Comparison of ENCODE assay signal across 8 cellular contexts in the genomic region with DNA sequence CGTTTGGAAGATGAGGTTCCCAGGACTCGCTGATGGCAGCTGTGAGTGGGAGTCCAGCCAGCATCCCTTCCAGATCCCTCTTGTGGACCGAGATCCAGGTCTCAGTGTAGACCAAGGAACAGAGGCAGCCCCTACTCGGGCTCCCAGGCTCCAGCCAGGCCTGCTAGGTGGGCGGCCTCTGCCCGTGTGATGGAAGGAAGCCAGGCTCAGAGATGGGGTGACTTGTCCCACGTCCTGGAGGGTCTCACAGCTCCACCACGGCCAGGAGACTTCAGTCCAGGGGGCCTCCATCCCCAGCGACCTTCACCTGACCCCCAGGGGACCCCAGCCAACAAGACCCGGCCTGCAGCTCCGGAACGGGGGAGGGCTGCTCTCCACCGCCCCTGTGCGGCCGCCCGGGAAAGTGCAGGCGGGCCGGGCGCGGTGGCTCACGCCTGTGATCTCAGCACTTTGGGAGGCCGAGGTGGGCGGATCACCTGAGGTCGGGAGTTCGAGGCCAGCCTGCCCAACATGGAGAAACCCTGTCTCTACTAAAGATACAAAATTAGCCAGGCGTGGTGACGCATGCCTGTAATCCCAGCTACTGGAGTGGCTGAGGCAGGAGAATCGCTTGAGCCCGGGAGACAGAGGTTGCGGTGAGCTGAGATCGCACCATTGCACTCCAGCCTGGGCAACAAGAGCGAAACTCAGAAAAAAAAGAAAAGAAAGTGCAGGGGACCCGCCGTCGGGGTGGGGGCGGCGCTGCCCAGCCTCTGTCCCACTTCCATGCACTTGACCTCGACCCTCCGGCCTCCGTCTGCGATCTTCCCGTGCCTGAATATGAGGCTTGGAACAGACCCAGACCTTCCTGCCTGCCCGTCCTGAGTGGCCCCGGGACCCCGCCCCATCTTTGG. TPM values are rescaled to one million over a fixed set of nuclear protein-coding genes. Genes with fewer than 3 reads are reported as not detected.
DNase-seq lines count a peak whose midpoint lies in the region; ATAC-seq, FAIRE-seq and TF ChIP-seq lines count a peak whose summit lies in the region.

No MANE protein-coding gene starts in this region.

- H2AFZ ChIP-seq in H1 (ENCODE audit: low read length) (no peak overlapping the region), neural progenitor cell (replicated peaks) (no peak overlapping the region)

- no peak for TF ChIP-seq POLR2A in H1 (IDR thresholded peaks at IDR 0.05; ENCODE audit: control extremely low read depth in 1 of 2, low read depth in 2 of 2, low read length in 2 of 2)

- no peak for ATAC-seq in GM19395 (IDR thresholded peaks at IDR 0.05; ENCODE audit: unreplicated experiment)
- ATAC-seq in HG02852 (IDR thresholded peaks at IDR 0.05; ENCODE audit: unreplicated experiment), result no peak

- H3K36me3 ChIP-seq in BJ (ENCODE audit: control insufficient read depth, insufficient read depth, low read length) (no peaks in the 10 kb centered on the region), HAP-1 (replicated peaks) (no peaks in the 10 kb centered on the region), H1 (ENCODE audit: control insufficient read depth in 2 of 4, insufficient read depth in 4 of 4, low read length in 3 of 4) (peaks cover 0 to 3% (median 0%) of the 10 kb centered on the region in 4 experiments; a peak in 1 of 8 replicates), neural progenitor cell (no peaks in the 10 kb centered on the region)

- no peak for TF ChIP-seq EP300 in H1 (IDR thresholded peaks at IDR 0.05; ENCODE audit: borderline replicate concordance in 1 of 2, low read depth in 2 of 2, low read length in 2 of 2)

- no peak overlapping the region for H3K14ac ChIP-seq in H1 (ENCODE audit: insufficient read length)

- H3K4me1 Mint-ChIP-seq in neural progenitor cell, result peaks cover 9% of the 10 kb centered on the region

- peak overlapping the region; percentile 14; the same call in 1 of the 2 replicates for H4K8ac ChIP-seq in H1 (ENCODE audit: extremely low read depth, insufficient read depth, low read length)

- no peak overlapping the region for H2BK120ac ChIP-seq in H1 (replicated peaks; ENCODE audit: low read depth, low read length)

- H3K36me3 Mint-ChIP-seq in neural progenitor cell, result peaks cover 7% of the 10 kb centered on the region

- no peak overlapping the region for H3K4ac ChIP-seq in H1 (replicated peaks; ENCODE audit: insufficient read length, low read depth, low read length)

- peak overlapping the region; percentile 38 for H3K4me3 Mint-ChIP-seq in neural progenitor cell

- H3K18ac ChIP-seq in H1 (ENCODE audit: extremely low read depth, low read length), result peak overlapping the region; percentile 87

- H3K4me1 ChIP-seq in HAP-1 (no peaks in the 10 kb centered on the region), H1 (replicated peaks in 1 of 4; ENCODE audit: control insufficient read depth in 3 of 4, insufficient read depth in 4 of 4, low read length in 3 of 4) (peaks cover 0 to 13% (median 9%) of the 10 kb centered on the region in 4 experiments; a peak in 5 of 7 replicates), neural progenitor cell (no peaks in the 10 kb centered on the region)

- H3K4me2 ChIP-seq in H1 (ENCODE audit: insufficient read depth in 1 of 2, low read depth in 2 of 2, low read length in 2 of 2) (peak overlapping the region; percentile 18 to 60), neural progenitor cell (no peak overlapping the region)

- H3K56ac ChIP-seq in H1 (replicated peaks; ENCODE audit: insufficient read length, low read depth, low read length), result no peak overlapping the region

- H2BK15ac ChIP-seq in H1 (ENCODE audit: low read length), result peak overlapping the region; percentile 81; the same call in 1 of the 2 replicates

- WGBS in H1 (ENCODE audit: extremely low coverage in 1 of 2, insufficient coverage in 1 of 2, insufficient read length in 1 of 2, insufficient replicate concordance in 2 of 2, low coverage in 1 of 2, low lambda C conversion rate in 2 of 2, missing lambda C conversion rate in 1 of 2), 2 experiments, result 22% methylated on average over 31 of the region's 45 CpGs; no CpG with 5 or more reads in 1 of the 2 experiments

- H3K79me2 ChIP-seq in H1 (ENCODE audit: control insufficient read depth in 1 of 2, insufficient read depth in 2 of 2, low read length in 2 of 2), result no peaks in the 10 kb centered on the region
- H3K79me2 ChIP-seq in neural progenitor cell (ENCODE audit: low read depth), result no peaks in the 10 kb centered on the region

- POLR2A ChIA-PET in BJ (lab: Charles Lee), result interaction anchor here (0.6 kb wide), 1 partner anchor 773 kb away, joined by 4 read pairs; the partner anchor contains the start of gene CIRBP
- POLR2A ChIA-PET in H1 (lab: Charles Lee; ENCODE audit: partially characterized antibody), result interaction anchor here (1.0 to 1.5 kb wide), 4 partner anchors 12 to 147 kb away, joined by 3 to 5 read pairs (median 4); partner anchors contain the start of gene TPGS1

- CTCF ChIA-PET in BJ (lab: Yijun Ruan, JAX), result interaction anchor here (0.5 to 1.9 kb wide), 6 partner anchors 8 to 174 kb away, joined by 3 to 16 read pairs (median 3); no protein-coding TSS in a partner anchor
- CTCF ChIA-PET in H1 (lab: Charles Lee; ENCODE audit: partially characterized antibody), result interaction anchor here (0.5 to 3.7 kb wide), 19 partner anchors 9 to 386 kb away, joined by 3 to 21 read pairs (median 5); partner anchors contain the start of genes CDC34 and MIER2

- H3K27me3 Mint-ChIP-seq in neural progenitor cell (ENCODE audit: insufficient read depth, low read depth), result peaks cover 23% of the 10 kb centered on the region

- FAIRE-seq in H1 (lab: Jason Lieb, UNC), result no peak

- TF ChIP-seq RAD21 in H1 (IDR thresholded peaks at IDR 0.05 in 1 of 2, conservative IDR thresholded peaks at IDR 0.05 in 1 of 2; ENCODE audit: low read depth in 2 of 2, low read length in 2 of 2), result peak; percentile 46 to 59

- no peak overlapping the region for H3K27ac Mint-ChIP-seq in neural progenitor cell

- peaks cover 10% of the 10 kb centered on the region; the same call in 1 of the 2 replicates for H3K23me2 ChIP-seq in H1 (ENCODE audit: low read depth, low read length)

- no peak overlapping the region for H3K27ac ChIP-seq in VCaP
- H3K27ac ChIP-seq in H1 (ENCODE audit: low read depth, low read length), result no peak overlapping the region
- H3K27ac ChIP-seq in neural progenitor cell, result no peak overlapping the region

- no peak overlapping the region for H4K91ac ChIP-seq in H1 (replicated peaks; ENCODE audit: insufficient read length, low read length)

- no peak overlapping the region for H2BK20ac ChIP-seq in H1 (ENCODE audit: low read length)

- peaks cover 8% of the 10 kb centered on the region for H3K9me3 Mint-ChIP-seq in neural progenitor cell

- H3K4me3 ChIP-seq in BJ (ENCODE audit: low read depth, low read length) (no peak overlapping the region), HAP-1 (no peak overlapping the region), H1 (ENCODE audit: extremely low read depth in 1 of 4, insufficient read depth in 2 of 4, low read depth in 3 of 4, low read length in 4 of 4) (peak overlapping the region in 2 of 4 experiments; percentile 8 to 74; a peak in 2 of 8 replicates), neural progenitor cell (no peak overlapping the region)

- in situ Hi-C loops in HAP-1 (cut with MboI; ENCODE audit: low sequenced_read_pairs), result no loop called here

- H3K23ac ChIP-seq in H1 (ENCODE audit: insufficient read length), result no peak overlapping the region

- peak; percentile 76 for TF ChIP-seq CTCF in BJ (IDR thresholded peaks at IDR 0.05; ENCODE audit: insufficient read depth, low read depth, low read length)
- peak; percentile 68 for TF ChIP-seq CTCF in VCaP (conservative IDR thresholded peaks at IDR 0.05)
- TF ChIP-seq CTCF in H1 (IDR thresholded peaks at IDR 0.05; ENCODE audit: control extremely low read depth in 1 of 3, insufficient read depth in 1 of 3, low read depth in 1 of 3, low read length in 3 of 3), result peak; percentile 79 to 82 (median 80)
- peak; percentile 83 for TF ChIP-seq CTCF in neural progenitor cell (IDR thresholded peaks at IDR 0.05)

- peaks cover 0 to 8% of the 10 kb centered on the region in 2 experiments for H4K20me1 ChIP-seq in H1 (replicated peaks in 1 of 2; ENCODE audit: control insufficient read depth in 1 of 2, insufficient read depth in 2 of 2, low read length in 2 of 2)
- peaks cover 18% of the 10 kb centered on the region for H4K20me1 ChIP-seq in neural progenitor cell (ENCODE audit: low read depth)

- no peak overlapping the region for H3K9ac ChIP-seq in H1 (replicated peaks in 1 of 4; ENCODE audit: extremely low read depth in 1 of 4, low read depth in 3 of 4, low read length in 3 of 4)
- H3K9ac ChIP-seq in neural progenitor cell, result no peak overlapping the region

- peaks cover 29% of the 10 kb centered on the region for H3F3A ChIP-seq in neural progenitor cell (ENCODE audit: low read depth)

- no peak overlapping the region for H2BK12ac ChIP-seq in H1 (ENCODE audit: low read depth, low read length)

- H4K5ac ChIP-seq in H1 (ENCODE audit: insufficient read length, low read depth, low read length), result peak overlapping the region; percentile 39

- no peaks in the 10 kb centered on the region for H3K79me1 ChIP-seq in H1 (ENCODE audit: low read depth, low read length)

- H3K27me3 ChIP-seq in BJ (ENCODE audit: control insufficient read depth, insufficient read depth, low read length) (peaks cover 11% of the 10 kb centered on the region), HAP-1 (ENCODE audit: low read depth) (peaks cover 10% of the 10 kb centered on the region), H1 (replicated peaks in 1 of 4; ENCODE audit: control insufficient read depth in 3 of 4, extremely low read depth in 1 of 4, insufficient read depth in 3 of 4, low read length in 3 of 4) (peaks cover 19 to 26% (median 22%) of the 10 kb centered on the region in 4 experiments), neural progenitor cell (peaks cover 53% of the 10 kb centered on the region)

- H2AK5ac ChIP-seq in H1 (ENCODE audit: low read depth, low read length), result 0 out of 2 replicates have a peak overlapping the region, but pooled peaks have one; percentile 33

- H2BK5ac ChIP-seq in H1 (ENCODE audit: low read depth, low read length), result peak overlapping the region; percentile 66; the same call in 1 of the 2 replicates

- H3K9me3 ChIP-seq in HAP-1 (no peaks in the 10 kb centered on the region; the same call in 1 of the 2 replicates), H1 (ENCODE audit: insufficient read depth in 2 of 2, low read depth in 1 of 2, low read length in 1 of 2) (peaks cover 0 to 2% of the 10 kb centered on the region in 2 experiments; a peak in 1 of 4 replicates), neural progenitor cell (ENCODE audit: low read depth) (no peaks in the 10 kb centered on the region)

- DNase-seq in BJ (ENCODE audit: low read depth) (no peak), HAP-1 (ENCODE audit: low spot score in 2 of 2) (peak; percentile 39 to 65), H1 (ENCODE audit: low read depth in 1 of 2, low spot score in 2 of 2) (peak in 1 of 2 experiments; percentile 98), neural progenitor cell (ENCODE audit: low spot score) (peak; percentile 62), pons (ENCODE audit: low spot score) (no peak)

RNA-seq across cellular contexts. Expression of gene MADCAM1, which starts 0.6 kb away (rescaled TPM):
- polyA plus RNA-seq in BJ (2011; rRNA removed) (0.10 TPM in 1 of 2 replicates, not detected in the other), H1 (2011; rRNA removed) (2.3 and 5.3 TPM in 2 replicates)
- polyA minus RNA-seq in BJ (2011; rRNA and poly(A)+ RNA removed), result not detected in 2 replicates
- 3.0 and 3.1 TPM in 2 replicates for total RNA-seq in H1 (2021; fragmentation: NEBNext Ultra II Directional; extraction: Animal tissue kit (Norgen Biotek cat#: 25700))
- polyA plus RNA-seq in H1 (2011; cell fraction: cytosol; rRNA removed), result 2.9 TPM
- polyA plus RNA-seq in H1 (2011; cell fraction: nucleus; rRNA removed), result 6.2 TPM
- polyA plus RNA-seq in H1 (2012, experiment 1 of 2), result 1.3 to 3.4 TPM (median 2.3 TPM) in 4 replicates
- polyA plus RNA-seq in H1 (2012, experiment 2 of 2), result 1.0 TPM
- polyA plus RNA-seq in H1 (2013, experiment 1 of 2), result 2.6 TPM
- 2.6 TPM for polyA plus RNA-seq in H1 (2013, experiment 2 of 2)
- 0.44 and 0.57 TPM in 2 replicates for polyA minus RNA-seq in H1 (2011; rRNA and poly(A)+ RNA removed)
- polyA minus RNA-seq in H1 (2011; cell fraction: cytosol; rRNA and poly(A)+ RNA removed), result 3.5 TPM
- polyA minus RNA-seq in H1 (2011; cell fraction: nucleus; rRNA and poly(A)+ RNA removed), result 1.9 TPM
- total RNA-seq in neural progenitor cell (ENCODE audit: low replicate concordance), result 0.09 TPM in 1 of 2 replicates, not detected in the other

RNA-seq across cellular contexts. Expression of gene TPGS1, which starts 11.6 kb away (rescaled TPM):
- 4.5 and 6.8 TPM in 2 replicates for polyA plus RNA-seq in BJ (2011; rRNA removed)
- 1.5 and 1.8 TPM in 2 replicates for polyA minus RNA-seq in BJ (2011; rRNA and poly(A)+ RNA removed)
- 9.1 and 10.2 TPM in 2 replicates for total RNA-seq in H1 (2021; fragmentation: NEBNext Ultra II Directional; extraction: Animal tissue kit (Norgen Biotek cat#: 25700))
- 10.6 and 11.8 TPM in 2 replicates for polyA plus RNA-seq in H1 (2011; rRNA removed)
- polyA plus RNA-seq in H1 (2011; cell fraction: cytosol; rRNA removed), result 12.2 TPM
- polyA plus RNA-seq in H1 (2011; cell fraction: nucleus; rRNA removed), result 8.0 TPM
- 3.4 to 7.4 TPM (median 7.1 TPM) in 4 replicates for polyA plus RNA-seq in H1 (2012, experiment 1 of 2)
- 2.8 TPM for polyA plus RNA-seq in H1 (2012, experiment 2 of 2)
- polyA plus RNA-seq in H1 (2013, experiment 1 of 2), result 4.2 TPM
- polyA plus RNA-seq in H1 (2013, experiment 2 of 2), result 4.2 TPM
- polyA minus RNA-seq in H1 (2011; rRNA and poly(A)+ RNA removed), result 0.59 and 0.60 TPM in 2 replicates
- polyA minus RNA-seq in H1 (2011; cell fraction: cytosol; rRNA and poly(A)+ RNA removed), result 3.4 TPM
- polyA minus RNA-seq in H1 (2011; cell fraction: nucleus; rRNA and poly(A)+ RNA removed), result 6.8 TPM
- total RNA-seq in neural progenitor cell (ENCODE audit: low replicate concordance), result 9.4 and 31.1 TPM in 2 replicates

RNA-seq across cellular contexts. Expression of gene SHC2, which starts 34.9 kb away (rescaled TPM):
- polyA plus RNA-seq in BJ (2011; rRNA removed), result 1.3 and 3.4 TPM in 2 replicates
- 1.0 and 2.2 TPM in 2 replicates for polyA minus RNA-seq in BJ (2011; rRNA and poly(A)+ RNA removed)
- 3.5 and 4.4 TPM in 2 replicates for total RNA-seq in H1 (2021; fragmentation: NEBNext Ultra II Directional; extraction: Animal tissue kit (Norgen Biotek cat#: 25700))
- polyA plus RNA-seq in H1 (2011; rRNA removed), result 7.3 and 11.3 TPM in 2 replicates
- polyA plus RNA-seq in H1 (2011; cell fraction: cytosol; rRNA removed), result 8.0 TPM
- polyA plus RNA-seq in H1 (2011; cell fraction: nucleus; rRNA removed), result 43.5 TPM
- 4.7 to 7.8 TPM (median 6.4 TPM) in 4 replicates for polyA plus RNA-seq in H1 (2012, experiment 1 of 2)
- 3.1 TPM for polyA plus RNA-seq in H1 (2012, experiment 2 of 2)
- polyA plus RNA-seq in H1 (2013, experiment 1 of 2), result 2.3 TPM
- polyA plus RNA-seq in H1 (2013, experiment 2 of 2), result 2.4 TPM
- 2.3 and 3.7 TPM in 2 replicates for polyA minus RNA-seq in H1 (2011; rRNA and poly(A)+ RNA removed)
- 10.8 TPM for polyA minus RNA-seq in H1 (2011; cell fraction: cytosol; rRNA and poly(A)+ RNA removed)
- 5.7 TPM for polyA minus RNA-seq in H1 (2011; cell fraction: nucleus; rRNA and poly(A)+ RNA removed)
- 3.2 and 15.9 TPM in 2 replicates for total RNA-seq in neural progenitor cell (ENCODE audit: low replicate concordance)

RNA-seq across cellular contexts. Expression of gene CDC34, which starts 35.9 kb away (rescaled TPM):
- 49.1 and 75.2 TPM in 2 replicates for polyA plus RNA-seq in BJ (2011; rRNA removed)
- polyA minus RNA-seq in BJ (2011; rRNA and poly(A)+ RNA removed), result 30.5 and 34.2 TPM in 2 replicates
- total RNA-seq in H1 (2021; fragmentation: NEBNext Ultra II Directional; extraction: Animal tissue kit (Norgen Biotek cat#: 25700)), result 129 and 133 TPM in 2 replicates
- 95.9 and 152 TPM in 2 replicates for polyA plus RNA-seq in H1 (2011; rRNA removed)
- polyA plus RNA-seq in H1 (2011; cell fraction: cytosol; rRNA removed), result 118 TPM
- 164 TPM for polyA plus RNA-seq in H1 (2011; cell fraction: nucleus; rRNA removed)
- polyA plus RNA-seq in H1 (2012, experiment 1 of 2), result 96.1 to 118 TPM (median 105 TPM) in 4 replicates
- polyA plus RNA-seq in H1 (2012, experiment 2 of 2), result 88.6 TPM
- polyA plus RNA-seq in H1 (2013, experiment 1 of 2), result 91.1 TPM
- polyA plus RNA-seq in H1 (2013, experiment 2 of 2), result 90.3 TPM
- polyA minus RNA-seq in H1 (2011; rRNA and poly(A)+ RNA removed), result 24.6 and 40.1 TPM in 2 replicates
- 50.3 TPM for polyA minus RNA-seq in H1 (2011; cell fraction: cytosol; rRNA and poly(A)+ RNA removed)
- 45.6 TPM for polyA minus RNA-seq in H1 (2011; cell fraction: nucleus; rRNA and poly(A)+ RNA removed)
- total RNA-seq in neural progenitor cell (ENCODE audit: low replicate concordance), result 42.5 and 92.6 TPM in 2 replicates

RNA-seq across cellular contexts. Expression of gene GZMM, which starts 48.2 kb away (rescaled TPM):
- not detected in 2 replicates for polyA plus RNA-seq in BJ (2011; rRNA removed)
- polyA minus RNA-seq in BJ (2011; rRNA and poly(A)+ RNA removed), result not detected in 2 replicates
- 0.32 and 0.59 TPM in 2 replicates for total RNA-seq in H1 (2021; fragmentation: NEBNext Ultra II Directional; extraction: Animal tissue kit (Norgen Biotek cat#: 25700))
- polyA plus RNA-seq in H1 (2011; rRNA removed), result 0.09 and 0.19 TPM in 2 replicates
- 0.26 TPM for polyA plus RNA-seq in H1 (2011; cell fraction: cytosol; rRNA removed)
- 0.91 TPM for polyA plus RNA-seq in H1 (2011; cell fraction: nucleus; rRNA removed)
- 0.20 to 0.40 TPM in 2 of 4 replicates, not detected in the others for polyA plus RNA-seq in H1 (2012, experiment 1 of 2)
- polyA plus RNA-seq in H1 (2012, experiment 2 of 2), result 0.45 TPM
- polyA plus RNA-seq in H1 (2013, experiment 1 of 2), result 0.12 TPM
- polyA plus RNA-seq in H1 (2013, experiment 2 of 2), result 0.22 TPM
- polyA minus RNA-seq in H1 (2011; rRNA and poly(A)+ RNA removed), result not detected in 2 replicates
- not detected for polyA minus RNA-seq in H1 (2011; cell fraction: cytosol; rRNA and poly(A)+ RNA removed)
- polyA minus RNA-seq in H1 (2011; cell fraction: nucleus; rRNA and poly(A)+ RNA removed), result not detected
- not detected in 2 replicates for total RNA-seq in neural progenitor cell (ENCODE audit: low replicate concordance)

Comparison
In these comparisons a context has a peak if more than half of its experiments do, and no peak if none do; other contexts are left out.
1. DNase-seq: peak in HAP-1 (2 of 2) and neural progenitor cell (single experiment); none in BJ (single experiment) and pons (single experiment).
2. Peak in every context shown above with its lines, with median percentiles within 50 percentile points of each other: CTCF ChIP-seq.